Comparison of ENCODE assay signal across 8 cellular contexts in genomic region chr1:45490623-45491463, GRCh38. TPM values are rescaled to one million over a fixed set of nuclear protein-coding genes. Genes with fewer than 3 reads are reported as not detected.
DNase-seq lines count a peak whose midpoint lies in the region; ATAC-seq, FAIRE-seq and TF ChIP-seq lines count a peak whose summit lies in the region.

TESK2 (minus strand) TSS chr1:45491163; CDS start chr1:45457785, 33,378 bp downstream.

- no peaks in the 10 kb centered on the region for H3K27me3 Mint-ChIP-seq in CD4-positive, CD25-positive, alpha-beta regulatory T cell

- no peak within 1 kb of the TSS for H3K27ac Mint-ChIP-seq in CD4-positive, CD25-positive, alpha-beta regulatory T cell

- H3K27ac ChIP-seq in CD4-positive, CD25-positive, alpha-beta regulatory T cell (ENCODE audit: insufficient read depth, low read length, poor library complexity, severe bottlenecking): peak within 1 kb of the TSS; percentile 82
- H3K27ac ChIP-seq in dorsolateral prefrontal cortex (peak within 1 kb of the TSS; percentile 18 to 96 (median 89)), HepG2 (ENCODE audit: extremely low read length, insufficient read depth, low read length) (peak within 1 kb of the TSS; percentile 78)

- H3K9me3 Mint-ChIP-seq in CD4-positive, CD25-positive, alpha-beta regulatory T cell: no peaks in the 10 kb centered on the region

- peak; percentile 42; the same call in 1 of the 2 replicates for TF ChIP-seq RAD21 in HepG2 (CRISPR knock-in tag; IDR thresholded peaks at IDR 0.05)

- H3K4me2 ChIP-seq in HepG2 (ENCODE audit: low read depth, low read length): peak within 1 kb of the TSS; percentile 73

- no peak within 1 kb of the TSS for H3K4me3 Mint-ChIP-seq in CD4-positive, CD25-positive, alpha-beta regulatory T cell

- TF ChIP-seq POLR2A in HepG2 (IDR thresholded peaks at IDR 0.05; ENCODE audit: insufficient read depth in 1 of 2, low read depth in 2 of 2, low read length in 2 of 2): peak; percentile 90

- in situ Hi-C loops in HepG2 (cut with HindIII; ENCODE audit: extremely low pct_ligation_motif_present, low pct_unique_long_range_greater_than_20kb): loop anchor here (5.0 kb wide), 3 partner anchors 134 to 479 kb away; partner anchors contain the start of genes HECTD3 and UROD

- H3K4me3 ChIP-seq in CD4-positive, CD25-positive, alpha-beta regulatory T cell (ENCODE audit: low read depth, low read length): peak within 1 kb of the TSS; percentile 91
- H3K4me3 ChIP-seq in dorsolateral prefrontal cortex: peak within 1 kb of the TSS; percentile 68 to 100 (median 94)
- H3K4me3 ChIP-seq in HepG2 (replicated peaks in 1 of 3; ENCODE audit: insufficient read depth in 1 of 3, low read depth in 2 of 3, low read length in 3 of 3): peak within 1 kb of the TSS; percentile 90 to 98 (median 93)

- H3K36me3 Mint-ChIP-seq in CD4-positive, CD25-positive, alpha-beta regulatory T cell: no peaks in the 10 kb centered on the region

- no peak within 1 kb of the TSS for H2AFZ ChIP-seq in HepG2 (ENCODE audit: low read length)

- H3K36me3 ChIP-seq in CD4-positive, CD25-positive, alpha-beta regulatory T cell (ENCODE audit: control insufficient read depth, insufficient read depth, low read length): no peaks in the 10 kb centered on the region
- 0 out of 5 replicates have a peak, but pooled peaks cover 0 to 8% of the 10 kb centered on the region in 2 experiments for H3K36me3 ChIP-seq in HepG2 (replicated peaks in 1 of 2; ENCODE audit: control insufficient read depth in 1 of 2, insufficient read depth in 2 of 2, low read length in 2 of 2)

- CTCF ChIA-PET in HepG2 (lab: Yijun Ruan, JAX; ENCODE audit: low intra/inter-chr PET ratio, low total read pairs): interaction anchor here (3.6 kb wide), 1 partner anchor 130 kb away, joined by 32 read pairs; no protein-coding TSS in a partner anchor

- no peaks in the 10 kb centered on the region for H4K20me1 ChIP-seq in HepG2 (ENCODE audit: insufficient read depth, low read length)

- peak in 36 of 56 donors; percentile 2 to 56 (median 34) for TF ChIP-seq CTCF in dorsolateral prefrontal cortex (IDR thresholded peaks at IDR 0.05 in 54 of 56, conservative IDR thresholded peaks at IDR 0.05 in 2 of 56; ENCODE audit: low read depth in 1 of 56, partially characterized antibody in 56 of 56)
- TF ChIP-seq CTCF in HepG2 (CRISPR knock-in tag; IDR thresholded peaks at IDR 0.05): no peak; the same call in 1 of the 2 replicates

- H3K9me3 ChIP-seq in CD4-positive, CD25-positive, alpha-beta regulatory T cell (ENCODE audit: control insufficient read depth in 2 of 2, low read length in 2 of 2): no peaks in the 10 kb centered on the region
- H3K9me3 ChIP-seq in HepG2 (ENCODE audit: low read length): no peaks in the 10 kb centered on the region

- 3% methylated on average over 40 of the region's 64 CpGs for WGBS in HepG2 (ENCODE audit: low lambda C conversion rate)

- POLR2A ChIA-PET in HepG2 (lab: Yijun Ruan, JAX): interaction anchor here (0.8 to 5.3 kb wide), 25 partner anchors 10 to 769 kb away, joined by 3 to 51 read pairs (median 5); partner anchors contain the start of genes AKR1A1, CCDC163, HECTD3 and MMACHC

- ATAC-seq in CD4-positive, CD25-positive, alpha-beta regulatory T cell (ENCODE audit: low read depth in 2 of 2): peak; percentile 94 to 95
- ATAC-seq in GM19395 (IDR thresholded peaks at IDR 0.05; ENCODE audit: unreplicated experiment): peak; percentile 92
- ATAC-seq in HG03521 (IDR thresholded peaks at IDR 0.05; ENCODE audit: unreplicated experiment): peak; percentile 89
- peak; percentile 93 for ATAC-seq in HepG2

- peak; percentile 96 to 100 (median 98) for DNase-seq in CD4-positive, CD25-positive, alpha-beta regulatory T cell
- DNase-seq in NCI-H526 treated with DMSO at 0.1 percent for 48 hours (lab: John Stamatoyannopoulos, UW) (peak; percentile 100), dorsolateral prefrontal cortex (peak; percentile 96 to 99 (median 98)), HepG2 (ENCODE audit: low spot score) (peak; percentile 100)
- peak; percentile 94 for DNase-seq in activated CD4-positive, alpha-beta T cell treated with anti-CD3 and anti-CD28 coated beads, Interleukin-2, amount 50 U/mL, for 1 hour
- DNase-seq in stimulated activated CD4-positive, alpha-beta T cell treated with anti-CD3 and anti-CD28 coated beads, Interleukin-2, amount 100 ng/mL, for 48 hours: peak; percentile 90

- intact Hi-C loops in dorsolateral prefrontal cortex (cut with DNase I) (loop anchor here (1.0 to 10.0 kb wide), 6 partner anchors 9 to 479 kb away; partner anchors contain the start of genes CCDC163 (in 1 of the 2), HECTD3 (in 1 of the 2), MMACHC (in 1 of the 2) and MUTYH (in 1 of the 2)), HepG2 (cut with micrococcal nuclease; ENCODE audit: unreplicated experiment) (loop anchor here (1.0 to 5.0 kb wide), 4 partner anchors 9 to 654 kb away; partner anchors contain the start of genes CCDC163, MMACHC, MUTYH and TOE1)

- no peaks in the 10 kb centered on the region for H3K27me3 ChIP-seq in CD4-positive, CD25-positive, alpha-beta regulatory T cell (ENCODE audit: control insufficient read depth, insufficient read depth, low read length)
- no peaks in the 10 kb centered on the region for H3K27me3 ChIP-seq in dorsolateral prefrontal cortex
- no peaks in the 10 kb centered on the region; a peak in 1 of 5 replicates for H3K27me3 ChIP-seq in HepG2 (ENCODE audit: control insufficient read depth in 1 of 2, insufficient read depth in 2 of 2, low read length in 2 of 2)

- peak; percentile 100 for FAIRE-seq in HepG2 (lab: Jason Lieb, UNC)

- BruUV-seq in HepG2 (replicated peaks; lab: Mats Ljungman, UMichigan): no TSS peak

- TF ChIP-seq EP300 in HepG2 (IDR thresholded peaks at IDR 0.05; ENCODE audit: low read depth in 2 of 2, low read length in 2 of 2) (no peak), HepG2 (CRISPR knock-in tag; IDR thresholded peaks at IDR 0.05; ENCODE audit: borderline replicate concordance) (no peak)

- peaks cover 6 to 23% (median 13%) of the 10 kb centered on the region in 4 donors for H3K4me1 Mint-ChIP-seq in CD4-positive, CD25-positive, alpha-beta regulatory T cell

- peaks cover 2% of the 10 kb centered on the region for H3K79me2 ChIP-seq in HepG2 (ENCODE audit: insufficient read depth, low read length)

- peak within 1 kb of the TSS; percentile 83 for H3K9ac ChIP-seq in HepG2 (ENCODE audit: insufficient read depth, low read depth, low read length)

- peaks cover 22% of the 10 kb centered on the region for H3K4me1 ChIP-seq in CD4-positive, CD25-positive, alpha-beta regulatory T cell (ENCODE audit: control insufficient read depth, insufficient read depth, low read length, poor library complexity, severe bottlenecking)
- peaks cover 29% of the 10 kb centered on the region for H3K4me1 ChIP-seq in HepG2 (ENCODE audit: insufficient read depth, low read length)

TF ChIP-seq in HepG2, 621 proteins besides CTCF, POLR2A, EP300 and RAD21 (continues in another document):
- TF ChIP-seq IRF2 (CRISPR knock-in tag; IDR thresholded peaks at IDR 0.05): 0 out of 2 replicates have a peak, but pooled peaks have one; percentile 30
- peak; percentile 98 for TF ChIP-seq TAF1 (CRISPR knock-in tag; IDR thresholded peaks at IDR 0.05)
- TF ChIP-seq ZNF513 (CRISPR knock-in tag; conservative IDR thresholded peaks at IDR 0.05): no peak
- peak; percentile 74; the same call in 1 of the 2 replicates for TF ChIP-seq KDM5B (CRISPR knock-in tag; IDR thresholded peaks at IDR 0.05; ENCODE audit: borderline replicate concordance)
- TF ChIP-seq ZFP36 (IDR thresholded peaks at IDR 0.05; ENCODE audit: borderline replicate concordance, low read depth, low read length, partially characterized antibody): no peak
- TF ChIP-seq RBAK (CRISPR knock-in tag; IDR thresholded peaks at IDR 0.05): no peak
- TF ChIP-seq LCORL (IDR thresholded peaks at IDR 0.05): no peak
- 0 out of 2 replicates have a peak, but pooled peaks have one; percentile 61 for TF ChIP-seq LCORL (CRISPR knock-in tag; IDR thresholded peaks at IDR 0.05)

RNA-seq across cellular contexts. Expression of gene TESK2, which starts in this region (rescaled TPM):
- total RNA-seq in CD4-positive, CD25-positive, alpha-beta regulatory T cell: 5.3 TPM
- polyA plus RNA-seq in CD4-positive, CD25-positive, alpha-beta regulatory T cell: 1 to 10 TPM; 2.9 to 4.5 (median 3.7) TPM
- total RNA-seq in dorsolateral prefrontal cortex (10 to 100 TPM in 73 of 120 experiments, 1 to 10 TPM in 47; 4.1 to 32.6 (median 11.2) TPM), HepG2 (2016; rRNA removed; fragmentation: Illumina TruSeq; extraction: Trizol) (5.5 and 6.9 TPM in 2 replicates)
- 2.9 and 3.4 TPM in 2 replicates for total RNA-seq in HepG2 (2016; cell fraction: cytosol; rRNA removed; fragmentation: Illumina TruSeq; extraction: Trizol; ENCODE audit: low read depth)
- total RNA-seq in HepG2 (2016; cell fraction: insoluble cytoplasmic fraction; rRNA removed; fragmentation: Illumina TruSeq; extraction: Trizol): 5.6 and 6.8 TPM in 2 replicates
- 8.7 and 9.4 TPM in 2 replicates for total RNA-seq in HepG2 (2016; cell fraction: membrane; rRNA removed; fragmentation: Illumina TruSeq; extraction: Trizol)
- 6.2 and 6.8 TPM in 2 replicates for total RNA-seq in HepG2 (2016; cell fraction: nucleus; rRNA removed; fragmentation: Illumina TruSeq; extraction: Trizol)
- 8.8 and 9.6 TPM in 2 replicates for polyA plus RNA-seq in HepG2 (2011; rRNA removed)
- polyA plus RNA-seq in HepG2 (2011; cell fraction: cytosol; rRNA removed): 9.0 and 9.1 TPM in 2 replicates
- 10.2 TPM in 2 replicates for polyA plus RNA-seq in HepG2 (2011; cell fraction: nucleus; rRNA removed)
- polyA plus RNA-seq in HepG2 (2012): 6.1 and 8.0 TPM in 2 replicates
- polyA plus RNA-seq in HepG2 (2016; cell fraction: cytosol; fragmentation: Illumina TruSeq; extraction: Trizol; ENCODE audit: low read depth): 2.3 and 2.9 TPM in 2 replicates
- 5.0 and 6.3 TPM in 2 replicates for polyA plus RNA-seq in HepG2 (2016; cell fraction: insoluble cytoplasmic fraction; fragmentation: Illumina TruSeq; extraction: Trizol; ENCODE audit: low read depth)
- polyA plus RNA-seq in HepG2 (2016; cell fraction: membrane; fragmentation: Illumina TruSeq; extraction: Trizol; ENCODE audit: low read depth): 6.6 and 6.8 TPM in 2 replicates
- 8.1 and 8.7 TPM in 2 replicates for polyA plus RNA-seq in HepG2 (2016; cell fraction: nucleus; fragmentation: Illumina TruSeq; extraction: Trizol; ENCODE audit: insufficient read depth, low read depth)
- polyA minus RNA-seq in HepG2 (2011; rRNA and poly(A)+ RNA removed; ENCODE audit: low replicate concordance): 4.1 and 11.9 TPM in 2 replicates
- 4.9 and 5.6 TPM in 2 replicates for polyA minus RNA-seq in HepG2 (2011; cell fraction: cytosol; rRNA and poly(A)+ RNA removed)
- polyA minus RNA-seq in HepG2 (2011; cell fraction: nucleus; rRNA and poly(A)+ RNA removed): 7.0 and 7.3 TPM in 2 replicates

Comparison
In these comparisons a context has a peak if more than half of its experiments do, and no peak if none do; other contexts are left out.
1. Peak in every context shown above with its lines: DNase-seq, ATAC-seq, H3K4me3 ChIP-seq and H3K27ac ChIP-seq.